17 cellular contexts compared by ENCODE assay signal in the genomic region with DNA sequence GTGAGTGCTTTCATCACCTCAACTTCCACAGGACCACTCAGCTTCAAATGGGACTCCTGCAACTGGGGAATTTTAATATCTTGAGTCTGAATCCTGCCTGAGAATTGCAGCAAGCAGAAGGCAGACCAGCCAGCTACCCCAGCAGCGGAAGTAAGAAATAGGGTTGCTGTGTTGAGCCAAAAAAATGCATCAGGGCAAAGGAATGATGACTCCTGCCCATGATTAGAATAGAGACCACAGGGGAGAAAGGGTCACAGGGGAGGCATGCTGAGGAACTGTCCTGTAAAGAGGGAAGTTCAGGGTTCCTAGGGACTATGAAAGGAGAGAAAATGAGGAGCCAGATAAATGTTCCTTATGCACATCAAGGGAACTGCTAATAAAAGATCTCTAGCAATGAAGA.
DNase-seq lines count a peak whose midpoint lies in the region; ATAC-seq and TF ChIP-seq lines count a peak whose summit lies in the region.
"Had no signal": no experiment of that assay in that cellular context is flagged by ENCODE, and none has a peak within 500 bp of the region (broad histone marks: within the 10 kb centered on the region; RNA-seq: fewer than 3 reads in every experiment).

No MANE protein-coding gene starts in this region.

- DNase-seq in AG08396 (ENCODE audit: low spot score) (peak; percentile 69), HT1080 (ENCODE audit: low read depth) (peak; percentile 95), astrocyte of the hippocampus (ENCODE audit: low read depth, low spot score) (peak; percentile 68), islet precursor cell (peak; percentile 59), RWPE1 (ENCODE audit: low spot score) (no peak), left lobe of liver (ENCODE audit: low spot score) (no peak)
- DNase-seq in activated CD4-positive, alpha-beta T cell treated with anti-CD3 and anti-CD28 coated beads for 48 hours = no peak
- DNase-seq: activated CD8-positive, alpha-beta memory T cell treated with anti-CD3 and anti-CD28 coated beads, Interleukin-2, amount 50 U/mL, for 4 hours; NCI-H1436; NCI-H748 treated with DMSO at 0.1 percent for 48 hours; occipital lobe; SIG-M5; stimulated activated CD8-positive, alpha-beta memory T cell treated with anti-CD3 and anti-CD28 coated beads, Interleukin-4, amount 100 ng/mL, for 48 hours; trophoblast cell had no signal

- ATAC-seq in GM21529 (IDR thresholded peaks at IDR 0.05; ENCODE audit: unreplicated experiment) = no peak
- ATAC-seq in left lobe of liver = no peak
- ATAC-seq: HCT116 had no signal

- H3K27ac ChIP-seq in RWPE1 = no peak overlapping the region
- H3K27ac ChIP-seq: VCaP had no signal

- no peak for TF ChIP-seq CTCF in RWPE1 (conservative IDR thresholded peaks at IDR 0.05; ENCODE audit: low read depth)

- POLR2A ChIA-PET in RWPE1 (lab: Yijun Ruan, JAX; ENCODE audit: low non-redundant PET) = no interaction called here

- CTCF ChIA-PET in RWPE1 (lab: Yijun Ruan, JAX) = no interaction called here

Comparison
In these comparisons a context has a peak if more than half of its experiments do, and no peak if none do; other contexts are left out.
1. DNase-seq: peak in AG08396 (single experiment), HT1080 (single experiment), astrocyte of the hippocampus (single experiment) and islet precursor cell (single experiment); none in RWPE1 (single experiment), activated CD4-positive, alpha-beta T cell treated with anti-CD3 and anti-CD28 coated beads for 48 hours (single experiment) and left lobe of liver (single experiment).